7 cellular contexts compared by ENCODE assay signal in the genomic region with DNA sequence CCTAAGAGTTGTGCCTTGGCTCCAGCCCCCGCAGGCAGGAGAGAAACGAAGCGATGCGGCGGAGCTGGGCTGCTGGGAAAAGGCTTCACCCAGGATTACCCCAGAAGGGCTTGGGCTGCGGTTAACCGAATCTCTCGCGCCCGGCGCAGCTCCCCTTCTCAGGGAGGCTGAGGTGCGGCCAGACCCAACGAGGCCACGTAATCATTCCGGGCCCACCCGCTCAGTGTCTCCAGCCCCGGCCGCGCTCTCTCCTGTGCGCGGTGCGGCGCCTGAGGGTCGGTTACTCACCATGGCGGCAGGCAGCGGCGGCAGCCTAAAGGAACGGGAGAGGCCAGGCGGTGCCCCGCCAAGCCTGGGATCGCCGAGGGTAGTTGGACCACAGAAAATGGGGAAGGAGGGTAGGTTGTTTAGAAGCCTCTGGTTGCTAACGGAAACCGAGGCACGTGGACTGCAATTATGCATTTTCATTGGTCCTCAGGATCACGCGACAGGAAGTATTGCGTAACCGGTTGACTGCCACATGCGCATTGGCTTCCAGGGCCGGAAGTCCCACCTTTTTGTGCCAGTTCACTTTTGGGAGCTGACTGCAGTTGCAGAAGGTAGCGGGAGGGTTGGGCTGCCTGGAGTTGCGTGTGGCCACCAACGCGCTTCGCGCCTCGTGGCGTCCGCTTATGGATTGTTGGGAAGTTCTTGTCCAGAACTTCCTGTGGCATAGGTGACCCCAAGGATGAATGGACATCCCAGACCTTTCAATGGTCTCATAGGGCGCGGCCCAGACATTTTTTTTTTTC. TPM values are rescaled to one million over a fixed set of nuclear protein-coding genes. Genes with fewer than 3 reads are reported as not detected.
A peak's percentile ranks its signal among the peaks of the same experiment; 100 is the strongest.
DNase-seq lines count a peak whose midpoint lies in the region; ATAC-seq, FAIRE-seq and TF ChIP-seq lines count a peak whose summit lies in the region.

A gene with protein sequence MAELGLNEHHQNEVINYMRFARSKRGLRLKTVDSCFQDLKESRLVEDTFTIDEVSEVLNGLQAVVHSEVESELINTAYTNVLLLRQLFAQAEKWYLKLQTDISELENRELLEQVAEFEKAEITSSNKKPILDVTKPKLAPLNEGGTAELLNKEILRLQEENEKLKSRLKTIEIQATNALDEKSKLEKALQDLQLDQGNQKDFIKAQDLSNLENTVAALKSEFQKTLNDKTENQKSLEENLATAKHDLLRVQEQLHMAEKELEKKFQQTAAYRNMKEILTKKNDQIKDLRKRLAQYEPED (minus strand): TSS at position 419 of the 791 bp plus-strand sequence. CDS start 128 bp downstream, at position 291.

- peak within 1 kb of the TSS; percentile 16 to 76 for H3K27ac ChIP-seq in small intestine (ENCODE audit: low read depth in 1 of 2, low read length in 1 of 2)

- H3K4me3 ChIP-seq in WI38 (ENCODE audit: low read depth, low read length) (peak within 1 kb of the TSS; percentile 75), bronchial epithelial cell (ENCODE audit: low read depth, low read length) (peak within 1 kb of the TSS; percentile 91), small intestine (ENCODE audit: low read depth in 1 of 2, low read length in 2 of 2) (peak within 1 kb of the TSS; percentile 82 to 92)

- H3K27me3 ChIP-seq in bronchial epithelial cell (ENCODE audit: control insufficient read depth, insufficient read depth, low read length), result no peaks in the 10 kb centered on the region
- H3K27me3 ChIP-seq in small intestine (ENCODE audit: control insufficient read depth in 2 of 2, insufficient read depth in 2 of 2, low read length in 2 of 2), result no peaks in the 10 kb centered on the region

- no peak for TF ChIP-seq CTCF in WI38 (IDR thresholded peaks at IDR 0.05; ENCODE audit: low read depth, low read length)
- TF ChIP-seq CTCF in bronchial epithelial cell (IDR thresholded peaks at IDR 0.05; ENCODE audit: insufficient read depth, low read length, severe bottlenecking), result no peak

- WGBS in small intestine, 3 donors, result 2 to 3% (median 3%) methylated on average over 47 to 52 of the region's 52 CpGs

- peak; percentile 70 for DNase-seq in NCI-H2196 treated with DMSO at 0.1 percent for 48 hours (lab: John Stamatoyannopoulos, UW; ENCODE audit: unreplicated experiment)
- DNase-seq in bronchial epithelial cell (ENCODE audit: low read depth), result peak; percentile 94
- peak; percentile 94 for DNase-seq in iPS-NIHi7 (ENCODE audit: extremely low spot score)
- DNase-seq in small intestine, result peak; percentile 97

- peaks cover 0 to 4% of the 10 kb centered on the region in 2 donors for H3K4me1 ChIP-seq in small intestine (ENCODE audit: control insufficient read depth in 2 of 2, insufficient read depth in 1 of 2, low read depth in 1 of 2, low read length in 1 of 2)

- H3K36me3 ChIP-seq in bronchial epithelial cell (ENCODE audit: control insufficient read depth, insufficient read depth, low read length), result no peaks in the 10 kb centered on the region
- H3K36me3 ChIP-seq in small intestine (ENCODE audit: control insufficient read depth in 2 of 2, insufficient read depth in 2 of 2, low read length in 2 of 2), result no peaks in the 10 kb centered on the region

- peak; percentile 13 for FAIRE-seq in bronchial epithelial cell (lab: Jason Lieb, UNC)
- FAIRE-seq in small intestine (lab: Jason Lieb, UNC), result no peak

- ATAC-seq in GM18517 (IDR thresholded peaks at IDR 0.05; ENCODE audit: unreplicated experiment) (peak; percentile 71), HG03095 (IDR thresholded peaks at IDR 0.05; ENCODE audit: unreplicated experiment) (peak; percentile 83)

- H3K9me3 ChIP-seq in small intestine (ENCODE audit: control insufficient read depth, low read depth), result no peaks in the 10 kb centered on the region

RNA-seq across cellular contexts. Expression of the gene that starts here (rescaled TPM):
- total RNA-seq in bronchial epithelial cell, result 6.0 and 7.1 TPM in 2 replicates
- polyA plus RNA-seq in small intestine, result 1 to 10 TPM; 4.5 to 7.7 (median 5.4) TPM

Comparison
In these comparisons a context has a peak if more than half of its experiments do, and no peak if none do; other contexts are left out.
1. Peak in every context shown above with its lines: DNase-seq, ATAC-seq, H3K4me3 ChIP-seq and H3K27ac ChIP-seq.